29 cellular contexts compared by ENCODE assay signal in genomic region chr13:26020536-26021290, GRCh38. TPM values are rescaled to one million over a fixed set of nuclear protein-coding genes. Genes with fewer than 3 reads are reported as not detected.
DNase-seq lines count a peak whose midpoint lies in the region; ATAC-seq, FAIRE-seq and TF ChIP-seq lines count a peak whose summit lies in the region.
"Had no signal": no experiment of that assay in that cellular context is flagged by ENCODE, and none has a peak within 500 bp of the region (broad histone marks: within the 10 kb centered on the region; RNA-seq: fewer than 3 reads in every experiment).

No MANE protein-coding gene starts in this region.

- no peaks in the 10 kb centered on the region for H3K36me3 ChIP-seq in endothelial cell of umbilical vein (ENCODE audit: control insufficient read depth in 2 of 2, extremely low read depth in 1 of 2, insufficient read depth in 2 of 2, low read length in 2 of 2)
- H3K36me3 ChIP-seq: adrenal gland, heart right ventricle, left ventricle myocardium inferior, neural progenitor cell, prostate gland, tibial artery had no signal

- peaks cover 58% of the 10 kb centered on the region for H3K4me1 Mint-ChIP-seq in progenitor cell of endocrine pancreas (ENCODE audit: low read depth)
- H3K4me1 Mint-ChIP-seq: activated CD4-positive, alpha-beta memory T cell treated with anti-CD3 and anti-CD28 coated beads, Interleukin-2, amount 10 ng/mL, durations not matched to agents 7 days and 5 days; stimulated activated memory B cell treated with anti-CD40 and anti-IgM and Interleukin-4, amounts not matched to agents 10 μg/mL and 1 μg/mL and 100 μg/mL, for 72 hours had no signal

- dilution Hi-C loops in endothelial cell of umbilical vein (cut with MboI; ENCODE audit: extremely low pct_ligation_motif_present, low sequenced_read_pairs): no loop called here

- no peaks in the 10 kb centered on the region for H3K36me3 Mint-ChIP-seq in progenitor cell of endocrine pancreas (ENCODE audit: insufficient read depth)
- H3K36me3 Mint-ChIP-seq: neural progenitor cell; stimulated activated memory B cell treated with anti-CD40 and anti-IgM and Interleukin-4, amounts not matched to agents 10 μg/mL and 1 μg/mL and 100 μg/mL, for 72 hours had no signal

- peak overlapping the region; percentile 11 for H3K9ac ChIP-seq in endothelial cell of umbilical vein (replicated peaks; ENCODE audit: extremely low read depth, insufficient read depth, low read length)
- H3K9ac ChIP-seq: neural progenitor cell had no signal

- H3K79me2 ChIP-seq in endothelial cell of umbilical vein (ENCODE audit: control insufficient read depth, insufficient read depth, low read length): no peaks in the 10 kb centered on the region

- POLR2A ChIA-PET in endothelial cell of umbilical vein (lab: Charles Lee): no interaction called here

- no peaks in the 10 kb centered on the region for H3K9me3 ChIP-seq in endothelial cell of umbilical vein (replicated peaks; ENCODE audit: control insufficient read depth, insufficient read depth, low read length)
- H3K9me3 ChIP-seq: A549, adrenal gland, heart right ventricle, left ventricle myocardium inferior, prostate gland, tibial artery had no signal

- no peaks in the 10 kb centered on the region for H4K20me1 ChIP-seq in endothelial cell of umbilical vein (replicated peaks; ENCODE audit: control insufficient read depth, extremely low read depth, insufficient read depth, low read length)

- DNase-seq in ACHN (peak; percentile 32), LHCN-M2 (ENCODE audit: low read depth) (peak; percentile 44), endothelial cell of umbilical vein (ENCODE audit: low read depth, low spot score) (no peak), progenitor cell of endocrine pancreas (ENCODE audit: low spot score, unreplicated experiment) (no peak), foreskin keratinocyte (no peak), HK-2 (ENCODE audit: unreplicated experiment) (no peak), GDM1 (lab: John Stamatoyannopoulos, UW) (no peak)
- DNase-seq in activated CD8-positive, alpha-beta memory T cell treated with anti-CD3 and anti-CD28 coated beads for 24 hours: no peak
- DNase-seq: activated CD4-positive, alpha-beta memory T cell treated with anti-CD3 and anti-CD28 coated beads, Interleukin-2, amount 10 ng/mL, durations not matched to agents 7 days and 5 days; activated gamma-delta T cell; activated T-cell treated with anti-CD3 and anti-CD28 coated beads for 4 hours; adrenal gland; heart right ventricle; left ventricle myocardium inferior; midbrain; NCI-H2171; NCI-H526; stimulated activated CD4-positive, alpha-beta T cell treated with anti-CD3 and anti-CD28 coated beads, Interleukin-2, amount 100 ng/mL, for 24 hours; tibial artery had no signal

- H3K4me1 ChIP-seq in endothelial cell of umbilical vein (ENCODE audit: control insufficient read depth, extremely low read depth, insufficient read depth, low read length): peaks cover 76% of the 10 kb centered on the region
- peaks cover 6% of the 10 kb centered on the region for H3K4me1 ChIP-seq in foreskin keratinocyte
- H3K4me1 ChIP-seq: A549, adrenal gland had no signal

- no peak for FAIRE-seq in endothelial cell of umbilical vein (lab: Jason Lieb, UNC)
- FAIRE-seq: A549, D721Med had no signal

- peak overlapping the region; percentile 75 for H3K4me2 ChIP-seq in endothelial cell of umbilical vein (ENCODE audit: insufficient read depth, low read length)
- H3K4me2 ChIP-seq: A549, neural progenitor cell had no signal

- H3K27me3 Mint-ChIP-seq in progenitor cell of endocrine pancreas: peaks cover 28% of the 10 kb centered on the region

- no peak overlapping the region for H3K4me3 ChIP-seq in endothelial cell of umbilical vein (replicated peaks in 1 of 3; ENCODE audit: insufficient read depth in 1 of 3, low read depth in 1 of 3, low read length in 3 of 3)
- H3K4me3 ChIP-seq: A549, adrenal gland, heart right ventricle, left ventricle myocardium inferior, neural progenitor cell, prostate gland, skin epidermis, tibial artery had no signal

- TF ChIP-seq CTCF in endothelial cell of umbilical vein (IDR thresholded peaks at IDR 0.05; ENCODE audit: extremely low read depth in 1 of 2, insufficient read depth in 1 of 2, low read depth in 1 of 2, low read length in 2 of 2) (no peak), progenitor cell of endocrine pancreas (IDR thresholded peaks at IDR 0.05; ENCODE audit: unreplicated experiment) (no peak), foreskin keratinocyte (conservative IDR thresholded peaks at IDR 0.05) (no peak)

- BruUV-seq in endothelial cell of umbilical vein (replicated peaks; lab: Mats Ljungman, UMichigan): no TSS peak

- TF ChIP-seq POLR2A in endothelial cell of umbilical vein (IDR thresholded peaks at IDR 0.05; ENCODE audit: low read depth, low read length): no peak

- intact Hi-C loops in endothelial cell of umbilical vein (cut with micrococcal nuclease): no loop called here

- H3K27ac ChIP-seq in endothelial cell of umbilical vein (ENCODE audit: insufficient read depth, low read depth, low read length): peak overlapping the region; percentile 89
- H3K27ac ChIP-seq in foreskin keratinocyte: no peak overlapping the region
- H3K27ac ChIP-seq: A549, adrenal gland, heart right ventricle, left ventricle myocardium inferior, neural progenitor cell, prostate gland, RWPE1, skin epidermis, tibial artery had no signal

- no peak overlapping the region for H2AFZ ChIP-seq in endothelial cell of umbilical vein (ENCODE audit: low read depth, low read length)
- H2AFZ ChIP-seq: neural progenitor cell had no signal

- no peak overlapping the region for H3K4me3 Mint-ChIP-seq in progenitor cell of endocrine pancreas (ENCODE audit: low read depth)
- H3K4me3 Mint-ChIP-seq: activated CD4-positive, alpha-beta memory T cell treated with anti-CD3 and anti-CD28 coated beads, Interleukin-2, amount 10 ng/mL, durations not matched to agents 7 days and 5 days; dendritic cell treated with granulocyte-macrophage colony-stimulating factor and Interleukin-4, amounts not matched to agents 40 ng/mL and 50 ng/mL, for 4 days; neural progenitor cell; stimulated activated memory B cell treated with anti-CD40 and anti-IgM and Interleukin-4, amounts not matched to agents 10 μg/mL and 1 μg/mL and 100 μg/mL, for 72 hours had no signal

- H3K9me3 Mint-ChIP-seq in progenitor cell of endocrine pancreas (ENCODE audit: low read depth): no peaks in the 10 kb centered on the region
- H3K9me3 Mint-ChIP-seq: activated CD4-positive, alpha-beta memory T cell treated with anti-CD3 and anti-CD28 coated beads, Interleukin-2, amount 10 ng/mL, durations not matched to agents 7 days and 5 days; dendritic cell treated with granulocyte-macrophage colony-stimulating factor and Interleukin-4, amounts not matched to agents 40 ng/mL and 50 ng/mL, for 4 days; neural progenitor cell; stimulated activated memory B cell treated with anti-CD40 and anti-IgM and Interleukin-4, amounts not matched to agents 10 μg/mL and 1 μg/mL and 100 μg/mL, for 72 hours had no signal

- in situ Hi-C loops in ACHN (cut with HindIII; ENCODE audit: low pct_ligation_motif_present, low pct_unique_long_range_greater_than_20kb, low sequenced_read_pairs): no loop called here

- H3K27ac Mint-ChIP-seq in progenitor cell of endocrine pancreas: peak overlapping the region; percentile 57
- H3K27ac Mint-ChIP-seq: activated CD4-positive, alpha-beta memory T cell treated with anti-CD3 and anti-CD28 coated beads, Interleukin-2, amount 10 ng/mL, durations not matched to agents 7 days and 5 days; dendritic cell treated with granulocyte-macrophage colony-stimulating factor and Interleukin-4, amounts not matched to agents 40 ng/mL and 50 ng/mL, for 4 days; neural progenitor cell; stimulated activated memory B cell treated with anti-CD40 and anti-IgM and Interleukin-4, amounts not matched to agents 10 μg/mL and 1 μg/mL and 100 μg/mL, for 72 hours had no signal

- H3K27me3 ChIP-seq in endothelial cell of umbilical vein (ENCODE audit: control insufficient read depth in 2 of 2, insufficient read depth in 2 of 2, low read length in 2 of 2) (no peaks in the 10 kb centered on the region), foreskin keratinocyte (no peaks in the 10 kb centered on the region)
- H3K27me3 ChIP-seq: adrenal gland, neural progenitor cell had no signal

- H3K9me1 ChIP-seq in endothelial cell of umbilical vein (replicated peaks; ENCODE audit: control insufficient read depth, extremely low read depth, insufficient read depth, low read length): no peaks in the 10 kb centered on the region

- ATAC-seq in foreskin keratinocyte: no peak
- ATAC-seq: A549; activated CD4-positive, CD25-positive, alpha-beta regulatory T cell treated with anti-CD3 and anti-CD28 coated beads, Interleukin-2, amount 50 U/mL, for 24 hours; heart right ventricle; stimulated activated memory B cell treated with anti-CD40 and anti-IgM and Interleukin-4, amounts not matched to agents 10 μg/mL and 1 μg/mL and 100 μg/mL, for 72 hours had no signal

- CTCF ChIA-PET in endothelial cell of umbilical vein (lab: Charles Lee): interaction anchor here (1.0 kb wide), 1 partner anchor 39 kb away, joined by 3 read pairs; no protein-coding TSS in a partner anchor

TF ChIP-seq in endothelial cell of umbilical vein, 7 proteins besides CTCF, POLR2A, EP300 and RAD21 (continues in another document):
- TF ChIP-seq JUN (IDR thresholded peaks at IDR 0.05; ENCODE audit: borderline replicate concordance, insufficient read depth, insufficient read length, low read depth): no peak
- TF ChIP-seq GATA2 (IDR thresholded peaks at IDR 0.05; ENCODE audit: insufficient read depth, insufficient read length, low read depth, low read length): no peak
- TF ChIP-seq EZH2 (IDR thresholded peaks at IDR 0.05; ENCODE audit: borderline replicate concordance, low read depth, low read length, severe bottlenecking): no peak
- no peak for TF ChIP-seq MAX (IDR thresholded peaks at IDR 0.05; ENCODE audit: insufficient read depth, insufficient read length)
- TF ChIP-seq FOS (IDR thresholded peaks at IDR 0.05; ENCODE audit: borderline replicate concordance, insufficient read depth, low read length): no peak

RNA-seq across cellular contexts. Expression of gene SHISA2, which starts 31.1 kb away (rescaled TPM):
- 65.7 and 71.7 TPM in 2 replicates for total RNA-seq in LHCN-M2 (2014; rRNA removed)
- polyA plus RNA-seq in LHCN-M2 (2012): 19.5 TPM
- total RNA-seq in endothelial cell of umbilical vein: 2.5 and 4.7 TPM in 2 replicates
- polyA plus RNA-seq in endothelial cell of umbilical vein: 1.5 TPM in 2 replicates
- 0.82 and 1.2 TPM in 2 replicates for polyA plus RNA-seq in endothelial cell of umbilical vein (2011; cell fraction: cytosol; rRNA removed)
- 0.64 and 1.0 TPM in 2 replicates for polyA plus RNA-seq in endothelial cell of umbilical vein (2011; cell fraction: nucleus; rRNA removed)
- polyA plus RNA-seq in endothelial cell of umbilical vein (2012): 0.60 and 2.4 TPM in 2 replicates
- 2.8 and 5.6 TPM in 2 replicates for polyA minus RNA-seq in endothelial cell of umbilical vein
- not detected for polyA minus RNA-seq in endothelial cell of umbilical vein (2011; cell fraction: cytosol; rRNA and poly(A)+ RNA removed)
- 0.53 and 1.7 TPM in 2 replicates for polyA minus RNA-seq in endothelial cell of umbilical vein (2011; cell fraction: nucleus; rRNA and poly(A)+ RNA removed)
- total RNA-seq in progenitor cell of endocrine pancreas: 15.2 and 18.1 TPM in 2 replicates
- total RNA-seq in foreskin keratinocyte: 1.9 and 2.5 TPM in 2 replicates
- polyA plus RNA-seq in foreskin keratinocyte: 0.77 and 1.1 TPM in 2 replicates
- polyA plus RNA-seq: A549, BJ had no signal

Comparison
In these comparisons a context has a peak if more than half of its experiments do, and no peak if none do; other contexts are left out.
1. DNase-seq: peak in ACHN (single experiment) and LHCN-M2 (single experiment); none in endothelial cell of umbilical vein (single experiment), progenitor cell of endocrine pancreas (single experiment), foreskin keratinocyte (0 of 2), HK-2 (single experiment), GDM1 (single experiment) and activated CD8-positive, alpha-beta memory T cell treated with anti-CD3 and anti-CD28 coated beads for 24 hours (single experiment).